Comparison of ENCODE assay signal across 12 cellular contexts in genomic region chr16:4378202-4378666, GRCh38. TPM values are rescaled to one million over a fixed set of nuclear protein-coding genes. Genes with fewer than 3 reads are reported as not detected.
DNase-seq lines count a peak whose midpoint lies in the region; ATAC-seq and TF ChIP-seq lines count a peak whose summit lies in the region.
"Had no signal": no experiment of that assay in that cellular context is flagged by ENCODE, and none has a peak within 500 bp of the region (broad histone marks: within the 10 kb centered on the region; RNA-seq: fewer than 3 reads in every experiment).

No MANE protein-coding gene starts in this region.

- H4K20me1 ChIP-seq in neural progenitor cell (ENCODE audit: low read depth) = peaks cover 41% of the 10 kb centered on the region
- H4K20me1 ChIP-seq in OCI-LY7 (ENCODE audit: insufficient read depth, low read length) = no peaks in the 10 kb centered on the region

- H3K36me3 ChIP-seq in neural progenitor cell (no peaks in the 10 kb centered on the region), aorta (ENCODE audit: control insufficient read depth in 1 of 2, insufficient read depth in 2 of 2, low read length in 1 of 2) (peaks cover 0 to 13% of the 10 kb centered on the region in 2 donors), OCI-LY7 (ENCODE audit: insufficient read depth, low read length) (no peaks in the 10 kb centered on the region)
- H3K36me3 ChIP-seq: ovary had no signal

- H3K27me3 ChIP-seq in neural progenitor cell = no peaks in the 10 kb centered on the region
- H3K27me3 ChIP-seq in aorta (ENCODE audit: control insufficient read depth in 1 of 2, insufficient read depth in 2 of 2, low read length in 1 of 2) = no peaks in the 10 kb centered on the region
- H3K27me3 ChIP-seq: ovary had no signal

- CTCF ChIA-PET in OCI-LY7 (lab: Charles Lee; ENCODE audit: unreplicated experiment) = no interaction called here

- no peaks in the 10 kb centered on the region for H3K27me3 Mint-ChIP-seq in stimulated activated naive CD8-positive, alpha-beta T cell treated with anti-CD3 and anti-CD28 coated beads, Interleukin-15, amount 100 ng/mL, for 72 hours
- peaks cover 3% of the 10 kb centered on the region for H3K27me3 Mint-ChIP-seq in neural progenitor cell (ENCODE audit: insufficient read depth, low read depth)

- no TSS peak for BruUV-seq in OCI-LY7 (replicated peaks; lab: Mats Ljungman, UMichigan)

- H2AFZ ChIP-seq in neural progenitor cell (replicated peaks) (no peak overlapping the region), OCI-LY7 (ENCODE audit: low read length) (no peak overlapping the region)

- no peak overlapping the region for H3K27ac ChIP-seq in neural progenitor cell
- H3K27ac ChIP-seq in aorta (ENCODE audit: low read depth in 1 of 2, low read length in 2 of 2) = peak overlapping the region; percentile 33 to 91
- no peak overlapping the region for H3K27ac ChIP-seq in OCI-LY7 (ENCODE audit: low read depth, low read length, poor library complexity, severe bottlenecking)

- H3K9me3 ChIP-seq in neural progenitor cell (ENCODE audit: low read depth) = no peaks in the 10 kb centered on the region
- no peaks in the 10 kb centered on the region for H3K9me3 ChIP-seq in aorta (ENCODE audit: control insufficient read depth, low read length)
- H3K9me3 ChIP-seq in OCI-LY7 (ENCODE audit: low read length) = no peaks in the 10 kb centered on the region
- H3K9me3 ChIP-seq: ovary had no signal

- no peaks in the 10 kb centered on the region for H3K9me3 Mint-ChIP-seq in stimulated activated naive CD8-positive, alpha-beta T cell treated with anti-CD3 and anti-CD28 coated beads, Interleukin-15, amount 100 ng/mL, for 72 hours
- H3K9me3 Mint-ChIP-seq in neural progenitor cell = no peaks in the 10 kb centered on the region

- 17 to 21% methylated on average over 15 of the region's 15 CpGs for WGBS in aorta, 2 donors

- TF ChIP-seq CTCF in fibroblast of mammary gland (conservative IDR thresholded peaks at IDR 0.05; ENCODE audit: control insufficient read depth, insufficient read depth, low read depth, low read length) = no peak
- TF ChIP-seq CTCF in neural progenitor cell (IDR thresholded peaks at IDR 0.05) = no peak
- TF ChIP-seq CTCF in OCI-LY7 (conservative IDR thresholded peaks at IDR 0.05; ENCODE audit: low read length) = no peak

- H3K27ac Mint-ChIP-seq in stimulated activated naive CD8-positive, alpha-beta T cell treated with anti-CD3 and anti-CD28 coated beads, Interleukin-15, amount 100 ng/mL, for 72 hours = peak overlapping the region in 1 of 2 donors; percentile 10
- H3K27ac Mint-ChIP-seq in neural progenitor cell = peak overlapping the region; percentile 94

- H3K4me1 Mint-ChIP-seq in stimulated activated naive CD8-positive, alpha-beta T cell treated with anti-CD3 and anti-CD28 coated beads, Interleukin-15, amount 100 ng/mL, for 72 hours = peaks cover 27% of the 10 kb centered on the region
- H3K4me1 Mint-ChIP-seq in neural progenitor cell = peaks cover 41% of the 10 kb centered on the region

- no peaks in the 10 kb centered on the region for H3K36me3 Mint-ChIP-seq in neural progenitor cell

- no peaks in the 10 kb centered on the region for H3K9me2 ChIP-seq in OCI-LY7 (ENCODE audit: insufficient read depth, low read length)

- POLR2A ChIA-PET in OCI-LY7 (lab: Charles Lee) = no interaction called here

- H3K79me2 ChIP-seq in neural progenitor cell (ENCODE audit: low read depth) (peaks cover 4% of the 10 kb centered on the region), OCI-LY7 (ENCODE audit: insufficient read depth, low read depth, low read length) (no peaks in the 10 kb centered on the region)

- no peak overlapping the region for H3K4me3 ChIP-seq in fibroblast of mammary gland (ENCODE audit: control insufficient read depth, low read depth, low read length)
- no peak overlapping the region for H3K4me3 ChIP-seq in neural progenitor cell
- no peak overlapping the region for H3K4me3 ChIP-seq in aorta (ENCODE audit: low read length in 2 of 2)
- H3K4me3 ChIP-seq in OCI-LY7 (ENCODE audit: low read depth, low read length, poor library complexity, severe bottlenecking) = no peak overlapping the region
- H3K4me3 ChIP-seq: ovary had no signal

- peaks cover 19% of the 10 kb centered on the region for H3F3A ChIP-seq in neural progenitor cell (ENCODE audit: low read depth)

- DNase-seq in stimulated activated naive CD8-positive, alpha-beta T cell treated with anti-CD3 and anti-CD28 coated beads, Interleukin-15, amount 100 ng/mL, for 72 hours = no peak
- no peak for DNase-seq in stimulated activated naive CD8-positive, alpha-beta T cell treated with anti-CD3 and anti-CD28 coated beads, Interleukin-15, Interleukin-2, amounts not matched to agents 100 U/mL and 50 U/mL, for 24 hours
- DNase-seq in fibroblast of mammary gland (ENCODE audit: low read depth) = peak; percentile 91
- DNase-seq in neural progenitor cell (ENCODE audit: low spot score) = no peak
- DNase-seq in aorta = peak; percentile 76 to 91
- no peak for DNase-seq in OCI-LY7 (ENCODE audit: low spot score)
- DNase-seq in T-helper 9 cell = no peak
- DNase-seq: left colon, NCI-H1105, ovary had no signal

- H3K4me3 Mint-ChIP-seq in stimulated activated naive CD8-positive, alpha-beta T cell treated with anti-CD3 and anti-CD28 coated beads, Interleukin-15, amount 100 ng/mL, for 72 hours = no peak overlapping the region
- peak overlapping the region; percentile 46 for H3K4me3 Mint-ChIP-seq in neural progenitor cell

- H3K4me2 ChIP-seq in neural progenitor cell (no peak overlapping the region), OCI-LY7 (ENCODE audit: low read length) (no peak overlapping the region)

- ATAC-seq in stimulated activated naive CD8-positive, alpha-beta T cell treated with anti-CD3 and anti-CD28 coated beads, Interleukin-15, amount 100 ng/mL, for 72 hours = peak; percentile 4
- ATAC-seq in stimulated activated naive CD8-positive, alpha-beta T cell treated with anti-CD3 and anti-CD28 coated beads, Interleukin-15, Interleukin-2, amounts not matched to agents 100 U/mL and 50 U/mL, for 24 hours = no peak
- ATAC-seq in aorta (ENCODE audit: low FRiP score) = no peak
- no peak for ATAC-seq in GM21367 (IDR thresholded peaks at IDR 0.05; ENCODE audit: unreplicated experiment)
- ATAC-seq: esophagus mucosa, left colon had no signal

- peaks cover 40% of the 10 kb centered on the region for H3K4me1 ChIP-seq in neural progenitor cell
- no peaks in the 10 kb centered on the region for H3K4me1 ChIP-seq in aorta (ENCODE audit: control insufficient read depth in 1 of 2, insufficient read depth in 2 of 2, low read length in 2 of 2)
- peaks cover 3% of the 10 kb centered on the region for H3K4me1 ChIP-seq in OCI-LY7 (ENCODE audit: insufficient read depth, low read length, poor library complexity, severe bottlenecking)

- intact Hi-C loops in aorta (cut with DNase I) (no loop called here), OCI-LY7 (cut with micrococcal nuclease; ENCODE audit: unreplicated experiment) (no loop called here)

- H3K9ac ChIP-seq in neural progenitor cell = no peak overlapping the region

RNA-seq across cellular contexts. Expression of gene VASN, which starts 6.6 kb away (rescaled TPM):
- 3.1 and 7.5 TPM in 2 replicates for total RNA-seq in neural progenitor cell (ENCODE audit: low replicate concordance)
- 100 to 1,000 TPM in 1 of 2 donors, 10 to 100 TPM in 1; 67.0 to 120 TPM for total RNA-seq in aorta
- polyA plus RNA-seq in aorta = 10 to 100 TPM; 21.7 to 51.3 TPM
- total RNA-seq in OCI-LY7 (2014; rRNA removed; shearing (Covaris generic)) = not detected in 2 replicates
- not detected in 2 replicates for total RNA-seq in OCI-LY7 (2022)

RNA-seq across cellular contexts. Expression of gene PAM16, which starts 27.1 kb away (rescaled TPM):
- 17.0 and 40.8 TPM in 2 replicates for total RNA-seq in neural progenitor cell (ENCODE audit: low replicate concordance)
- total RNA-seq in aorta = 10 to 100 TPM; 23.6 to 25.5 TPM
- polyA plus RNA-seq in aorta = 10 to 100 TPM; 41.7 to 65.2 TPM
- 80.6 and 92.1 TPM in 2 replicates for total RNA-seq in OCI-LY7 (2014; rRNA removed; shearing (Covaris generic))
- 77.4 and 82.4 TPM in 2 replicates for total RNA-seq in OCI-LY7 (2022)

RNA-seq across cellular contexts. Expression of gene CORO7, which starts 38.2 kb away (rescaled TPM):
- total RNA-seq in neural progenitor cell (ENCODE audit: low replicate concordance) (6.8 and 21.8 TPM in 2 replicates), aorta (10 to 100 TPM; 42.6 to 60.1 TPM), OCI-LY7 (2022) (112 and 115 TPM in 2 replicates)
- 10 to 100 TPM; 15.3 to 38.8 TPM for polyA plus RNA-seq in aorta
- total RNA-seq in OCI-LY7 (2014; rRNA removed; shearing (Covaris generic)) = 64.0 and 77.2 TPM in 2 replicates

RNA-seq across cellular contexts. Expression of gene DNAJA3, which starts 47.4 kb away (rescaled TPM):
- total RNA-seq in neural progenitor cell (ENCODE audit: low replicate concordance) (27.3 and 47.2 TPM in 2 replicates), aorta (10 to 100 TPM; 22.7 to 26.6 TPM), OCI-LY7 (2022) (89.7 and 94.3 TPM in 2 replicates)
- 10 to 100 TPM; 16.0 to 19.1 TPM for polyA plus RNA-seq in aorta
- 89.8 and 94.5 TPM in 2 replicates for total RNA-seq in OCI-LY7 (2014; rRNA removed; shearing (Covaris generic))

Comparison
In these comparisons a context has a peak if more than half of its experiments do, and no peak if none do; other contexts are left out.
1. DNase-seq: peak in fibroblast of mammary gland (single experiment) and aorta (2 of 2); none in stimulated activated naive CD8-positive, alpha-beta T cell treated with anti-CD3 and anti-CD28 coated beads, Interleukin-15, amount 100 ng/mL, for 72 hours (0 of 2), stimulated activated naive CD8-positive, alpha-beta T cell treated with anti-CD3 and anti-CD28 coated beads, Interleukin-15, Interleukin-2, amounts not matched to agents 100 U/mL and 50 U/mL, for 24 hours (single experiment), neural progenitor cell (single experiment), OCI-LY7 (single experiment) and T-helper 9 cell (single experiment).
2. H3K27ac ChIP-seq: peak in aorta (2 of 2); none in neural progenitor cell (single experiment) and OCI-LY7 (single experiment).